In the genomic region with DNA sequence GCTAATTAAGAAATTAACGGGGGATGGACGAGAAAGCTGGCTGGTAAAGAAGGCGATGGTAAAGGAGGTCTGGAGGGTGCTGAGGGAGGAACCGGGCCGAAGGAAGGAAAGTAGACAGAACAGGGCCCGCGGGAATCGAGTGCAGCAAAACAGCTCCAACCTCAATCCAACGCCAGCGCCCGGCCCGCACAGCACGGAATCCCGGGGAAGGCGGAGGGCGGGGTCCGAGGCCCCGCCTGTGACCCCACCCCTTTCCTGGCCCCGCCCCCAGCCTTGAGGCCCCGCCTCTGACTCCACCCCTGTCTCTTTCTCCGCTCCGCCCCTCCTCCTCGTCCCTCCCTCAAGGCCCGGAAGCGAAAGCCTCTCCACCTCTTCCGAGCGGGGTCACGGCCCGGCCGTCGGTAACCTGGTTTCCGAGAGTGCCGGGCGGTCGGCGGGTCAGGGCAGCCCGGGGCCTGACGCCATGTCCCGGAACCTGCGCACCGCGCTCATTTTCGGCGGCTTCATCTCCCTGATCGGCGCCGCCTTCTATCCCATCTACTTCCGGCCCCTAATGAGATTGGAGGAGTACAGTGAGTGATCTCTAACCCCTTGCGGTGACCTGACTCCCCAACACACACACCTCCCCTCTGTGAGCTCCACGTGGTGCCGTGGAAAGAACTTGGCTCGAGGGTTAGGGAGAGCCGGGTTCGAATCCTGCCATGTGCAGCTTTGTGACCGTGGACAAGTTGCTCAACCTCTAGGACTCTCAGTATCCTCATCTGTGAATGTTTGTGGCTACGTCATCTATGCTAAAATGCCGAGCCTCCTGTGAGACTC, we compare ENCODE assay signal across 1 cellular context.
A peak's percentile ranks its signal among the peaks of the same experiment; 100 is the strongest.
TF ChIP-seq lines count a peak whose summit lies in the region.

A gene (plus strand): TSS at position 370 of the 819 bp plus-strand sequence. CDS start 94 bp downstream, at position 464.

TF ChIP-seq in HepG2, 621 proteins besides CTCF, POLR2A, EP300 and RAD21 (continued from another document and continues in another):
- TF ChIP-seq MAFF (IDR thresholded peaks at IDR 0.05; ENCODE audit: low read depth, low read length) (no peak), MBD4 (IDR thresholded peaks at IDR 0.05; ENCODE audit: borderline replicate concordance, low read length) (no peak), KMT2A (CRISPR knock-in tag; IDR thresholded peaks at IDR 0.05) (peak; percentile 34), MIER2 (CRISPR knock-in tag; IDR thresholded peaks at IDR 0.05) (no peak; the same call in 1 of the 2 replicates), SRSF1 (optimal IDR thresholded peaks at IDR 0.05; ENCODE audit: low read depth, low read length) (no peak), POLR2AphosphoS5 (IDR thresholded peaks at IDR 0.05; ENCODE audit: low read depth, low read length) (peak; percentile 80), ZNF235 (CRISPR knock-in tag; IDR thresholded peaks at IDR 0.05; ENCODE audit: borderline replicate concordance) (no peak), HOXA9 (CRISPR knock-in tag; IDR thresholded peaks at IDR 0.05; ENCODE audit: borderline replicate concordance) (no peak; the same call in 1 of the 2 replicates), CCAR2 (optimal IDR thresholded peaks at IDR 0.05; ENCODE audit: low read depth, low read length) (no peak), MAZ (IDR thresholded peaks at IDR 0.05; ENCODE audit: borderline replicate concordance, low read depth, low read length) (no peak), MAZ (CRISPR knock-in tag; IDR thresholded peaks at IDR 0.05; ENCODE audit: low read depth) (peak; percentile 77), ZBTB3 (CRISPR knock-in tag; IDR thresholded peaks at IDR 0.05; ENCODE audit: borderline replicate concordance, low read depth) (no peak), NR3C1 (CRISPR knock-in tag; IDR thresholded peaks at IDR 0.05) (no peak), ZFP37 (CRISPR knock-in tag; IDR thresholded peaks at IDR 0.05; ENCODE audit: borderline replicate concordance) (no peak), IKZF4 (CRISPR knock-in tag; IDR thresholded peaks at IDR 0.05; ENCODE audit: borderline replicate concordance, low read depth, not compliant biosample characterization) (no peak), MTA3 (CRISPR knock-in tag; IDR thresholded peaks at IDR 0.05) (no peak), CENPX (CRISPR knock-in tag; IDR thresholded peaks at IDR 0.05) (no peak), SMAD9 (CRISPR knock-in tag; IDR thresholded peaks at IDR 0.05) (0 out of 2 replicates have a peak, but pooled peaks have one; percentile 74), HMG20B (CRISPR knock-in tag; conservative IDR thresholded peaks at IDR 0.05) (no peak), MEIS1 (CRISPR knock-in tag; IDR thresholded peaks at IDR 0.05; ENCODE audit: borderline replicate concordance) (no peak; the same call in 1 of the 2 replicates), KDM3A (CRISPR knock-in tag; IDR thresholded peaks at IDR 0.05; ENCODE audit: low read depth) (0 out of 2 replicates have a peak, but pooled peaks have one; percentile 30), ZNF326 (CRISPR knock-in tag; IDR thresholded peaks at IDR 0.05; ENCODE audit: borderline replicate concordance) (no peak), ZFP90 (CRISPR knock-in tag; IDR thresholded peaks at IDR 0.05; ENCODE audit: borderline replicate concordance) (peak; percentile 88; the same call in 1 of the 2 replicates), NFKB2 (CRISPR knock-in tag; IDR thresholded peaks at IDR 0.05; ENCODE audit: borderline replicate concordance) (peak; percentile 70; the same call in 1 of the 2 replicates), ZSCAN21 (CRISPR knock-in tag; IDR thresholded peaks at IDR 0.05; ENCODE audit: borderline replicate concordance) (peak; percentile 23; the same call in 1 of the 2 replicates), IKZF1 (IDR thresholded peaks at IDR 0.05) (no peak), POGZ (CRISPR knock-in tag; IDR thresholded peaks at IDR 0.05) (peak; percentile 61), NFIC (IDR thresholded peaks at IDR 0.05; ENCODE audit: low read length) (no peak), ZNF260 (CRISPR knock-in tag; IDR thresholded peaks at IDR 0.05; ENCODE audit: borderline replicate concordance, low read depth) (no peak), HNF4A (CRISPR knock-in tag; IDR thresholded peaks at IDR 0.05) (peak; percentile 66), ZSCAN25 (CRISPR knock-in tag; IDR thresholded peaks at IDR 0.05) (peak; percentile 23; the same call in 1 of the 2 replicates), ISX (CRISPR knock-in tag; conservative IDR thresholded peaks at IDR 0.05) (no peak), ZFP62 (CRISPR knock-in tag; IDR thresholded peaks at IDR 0.05) (no peak), ZNF792 (CRISPR knock-in tag; IDR thresholded peaks at IDR 0.05) (peak; percentile 56), RFX3 (CRISPR knock-in tag; IDR thresholded peaks at IDR 0.05) (no peak), SPEN (CRISPR knock-in tag; IDR thresholded peaks at IDR 0.05; ENCODE audit: low read depth) (peak; percentile 81)
- TF ChIP-seq, protein P1, sequence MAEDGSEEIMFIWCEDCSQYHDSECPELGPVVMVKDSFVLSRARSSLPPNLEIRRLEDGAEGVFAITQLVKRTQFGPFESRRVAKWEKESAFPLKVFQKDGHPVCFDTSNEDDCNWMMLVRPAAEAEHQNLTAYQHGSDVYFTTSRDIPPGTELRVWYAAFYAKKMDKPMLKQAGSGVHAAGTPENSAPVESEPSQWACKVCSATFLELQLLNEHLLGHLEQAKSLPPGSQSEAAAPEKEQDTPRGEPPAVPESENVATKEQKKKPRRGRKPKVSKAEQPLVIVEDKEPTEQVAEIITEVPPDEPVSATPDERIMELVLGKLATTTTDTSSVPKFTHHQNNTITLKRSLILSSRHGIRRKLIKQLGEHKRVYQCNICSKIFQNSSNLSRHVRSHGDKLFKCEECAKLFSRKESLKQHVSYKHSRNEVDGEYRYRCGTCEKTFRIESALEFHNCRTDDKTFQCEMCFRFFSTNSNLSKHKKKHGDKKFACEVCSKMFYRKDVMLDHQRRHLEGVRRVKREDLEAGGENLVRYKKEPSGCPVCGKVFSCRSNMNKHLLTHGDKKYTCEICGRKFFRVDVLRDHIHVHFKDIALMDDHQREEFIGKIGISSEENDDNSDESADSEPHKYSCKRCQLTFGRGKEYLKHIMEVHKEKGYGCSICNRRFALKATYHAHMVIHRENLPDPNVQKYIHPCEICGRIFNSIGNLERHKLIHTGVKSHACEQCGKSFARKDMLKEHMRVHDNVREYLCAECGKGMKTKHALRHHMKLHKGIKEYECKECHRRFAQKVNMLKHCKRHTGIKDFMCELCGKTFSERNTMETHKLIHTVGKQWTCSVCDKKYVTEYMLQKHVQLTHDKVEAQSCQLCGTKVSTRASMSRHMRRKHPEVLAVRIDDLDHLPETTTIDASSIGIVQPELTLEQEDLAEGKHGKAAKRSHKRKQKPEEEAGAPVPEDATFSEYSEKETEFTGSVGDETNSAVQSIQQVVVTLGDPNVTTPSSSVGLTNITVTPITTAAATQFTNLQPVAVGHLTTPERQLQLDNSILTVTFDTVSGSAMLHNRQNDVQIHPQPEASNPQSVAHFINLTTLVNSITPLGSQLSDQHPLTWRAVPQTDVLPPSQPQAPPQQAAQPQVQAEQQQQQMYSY (CRISPR knock-in tag; IDR thresholded peaks at IDR 0.05) = peak; percentile 63; the same call in 1 of the 2 replicates
- TF ChIP-seq, protein P2, sequence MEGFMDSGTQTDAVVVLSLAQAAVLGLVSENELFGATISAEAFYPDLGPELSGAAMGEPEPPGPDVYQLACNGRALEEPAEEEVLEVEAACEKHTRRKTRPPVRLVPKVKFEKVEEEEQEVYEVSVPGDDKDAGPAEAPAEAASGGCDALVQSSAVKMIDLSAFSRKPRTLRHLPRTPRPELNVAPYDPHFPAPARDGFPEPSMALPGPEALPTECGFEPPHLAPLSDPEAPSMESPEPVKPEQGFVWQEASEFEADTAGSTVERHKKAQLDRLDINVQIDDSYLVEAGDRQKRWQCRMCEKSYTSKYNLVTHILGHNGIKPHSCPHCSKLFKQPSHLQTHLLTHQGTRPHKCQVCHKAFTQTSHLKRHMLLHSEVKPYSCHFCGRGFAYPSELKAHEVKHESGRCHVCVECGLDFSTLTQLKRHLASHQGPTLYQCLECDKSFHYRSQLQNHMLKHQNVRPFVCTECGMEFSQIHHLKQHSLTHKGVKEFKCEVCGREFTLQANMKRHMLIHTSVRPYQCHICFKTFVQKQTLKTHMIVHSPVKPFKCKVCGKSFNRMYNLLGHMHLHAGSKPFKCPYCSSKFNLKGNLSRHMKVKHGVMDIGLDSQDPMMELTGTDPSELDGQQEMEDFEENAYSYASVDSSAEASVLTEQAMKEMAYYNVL (CRISPR knock-in tag; IDR thresholded peaks at IDR 0.05; ENCODE audit: borderline replicate concordance) = peak; percentile 27; the same call in 1 of the 2 replicates
- TF ChIP-seq, protein P3, sequence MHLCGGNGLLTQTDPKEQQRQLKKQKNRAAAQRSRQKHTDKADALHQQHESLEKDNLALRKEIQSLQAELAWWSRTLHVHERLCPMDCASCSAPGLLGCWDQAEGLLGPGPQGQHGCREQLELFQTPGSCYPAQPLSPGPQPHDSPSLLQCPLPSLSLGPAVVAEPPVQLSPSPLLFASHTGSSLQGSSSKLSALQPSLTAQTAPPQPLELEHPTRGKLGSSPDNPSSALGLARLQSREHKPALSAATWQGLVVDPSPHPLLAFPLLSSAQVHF (CRISPR knock-in tag; IDR thresholded peaks at IDR 0.05) = no peak
- TF ChIP-seq, protein P4, sequence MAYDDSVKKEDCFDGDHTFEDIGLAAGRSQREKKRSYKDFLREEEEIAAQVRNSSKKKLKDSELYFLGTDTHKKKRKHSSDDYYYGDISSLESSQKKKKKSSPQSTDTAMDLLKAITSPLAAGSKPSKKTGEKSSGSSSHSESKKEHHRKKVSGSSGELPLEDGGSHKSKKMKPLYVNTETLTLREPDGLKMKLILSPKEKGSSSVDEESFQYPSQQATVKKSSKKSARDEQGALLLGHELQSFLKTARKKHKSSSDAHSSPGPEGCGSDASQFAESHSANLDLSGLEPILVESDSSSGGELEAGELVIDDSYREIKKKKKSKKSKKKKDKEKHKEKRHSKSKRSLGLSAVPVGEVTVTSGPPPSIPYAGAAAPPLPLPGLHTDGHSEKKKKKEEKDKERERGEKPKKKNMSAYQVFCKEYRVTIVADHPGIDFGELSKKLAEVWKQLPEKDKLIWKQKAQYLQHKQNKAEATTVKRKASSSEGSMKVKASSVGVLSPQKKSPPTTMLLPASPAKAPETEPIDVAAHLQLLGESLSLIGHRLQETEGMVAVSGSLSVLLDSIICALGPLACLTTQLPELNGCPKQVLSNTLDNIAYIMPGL (CRISPR knock-in tag; IDR thresholded peaks at IDR 0.05; ENCODE audit: borderline replicate concordance in 1 of 2, low read depth in 1 of 2) = peak; percentile 26 to 77; a peak in 2 of 4 replicates
- TF ChIP-seq, protein P5, sequence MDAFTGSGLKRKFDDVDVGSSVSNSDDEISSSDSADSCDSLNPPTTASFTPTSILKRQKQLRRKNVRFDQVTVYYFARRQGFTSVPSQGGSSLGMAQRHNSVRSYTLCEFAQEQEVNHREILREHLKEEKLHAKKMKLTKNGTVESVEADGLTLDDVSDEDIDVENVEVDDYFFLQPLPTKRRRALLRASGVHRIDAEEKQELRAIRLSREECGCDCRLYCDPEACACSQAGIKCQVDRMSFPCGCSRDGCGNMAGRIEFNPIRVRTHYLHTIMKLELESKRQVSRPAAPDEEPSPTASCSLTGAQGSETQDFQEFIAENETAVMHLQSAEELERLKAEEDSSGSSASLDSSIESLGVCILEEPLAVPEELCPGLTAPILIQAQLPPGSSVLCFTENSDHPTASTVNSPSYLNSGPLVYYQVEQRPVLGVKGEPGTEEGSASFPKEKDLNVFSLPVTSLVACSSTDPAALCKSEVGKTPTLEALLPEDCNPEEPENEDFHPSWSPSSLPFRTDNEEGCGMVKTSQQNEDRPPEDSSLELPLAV (CRISPR knock-in tag; conservative IDR thresholded peaks at IDR 0.05; ENCODE audit: low read depth) = no peak
- TF ChIP-seq, protein P6, sequence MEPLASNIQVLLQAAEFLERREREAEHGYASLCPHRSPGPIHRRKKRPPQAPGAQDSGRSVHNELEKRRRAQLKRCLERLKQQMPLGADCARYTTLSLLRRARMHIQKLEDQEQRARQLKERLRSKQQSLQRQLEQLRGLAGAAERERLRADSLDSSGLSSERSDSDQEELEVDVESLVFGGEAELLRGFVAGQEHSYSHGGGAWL (CRISPR knock-in tag; IDR thresholded peaks at IDR 0.05) = peak; percentile 71
- TF ChIP-seq, protein P7, sequence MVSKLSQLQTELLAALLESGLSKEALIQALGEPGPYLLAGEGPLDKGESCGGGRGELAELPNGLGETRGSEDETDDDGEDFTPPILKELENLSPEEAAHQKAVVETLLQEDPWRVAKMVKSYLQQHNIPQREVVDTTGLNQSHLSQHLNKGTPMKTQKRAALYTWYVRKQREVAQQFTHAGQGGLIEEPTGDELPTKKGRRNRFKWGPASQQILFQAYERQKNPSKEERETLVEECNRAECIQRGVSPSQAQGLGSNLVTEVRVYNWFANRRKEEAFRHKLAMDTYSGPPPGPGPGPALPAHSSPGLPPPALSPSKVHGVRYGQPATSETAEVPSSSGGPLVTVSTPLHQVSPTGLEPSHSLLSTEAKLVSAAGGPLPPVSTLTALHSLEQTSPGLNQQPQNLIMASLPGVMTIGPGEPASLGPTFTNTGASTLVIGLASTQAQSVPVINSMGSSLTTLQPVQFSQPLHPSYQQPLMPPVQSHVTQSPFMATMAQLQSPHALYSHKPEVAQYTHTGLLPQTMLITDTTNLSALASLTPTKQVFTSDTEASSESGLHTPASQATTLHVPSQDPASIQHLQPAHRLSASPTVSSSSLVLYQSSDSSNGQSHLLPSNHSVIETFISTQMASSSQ (IDR thresholded peaks at IDR 0.05; ENCODE audit: low read depth) = no peak
- TF ChIP-seq, protein P7 (CRISPR knock-in tag; IDR thresholded peaks at IDR 0.05; ENCODE audit: borderline replicate concordance) = no peak; the same call in 1 of the 2 replicates
- TF ChIP-seq, protein P8, sequence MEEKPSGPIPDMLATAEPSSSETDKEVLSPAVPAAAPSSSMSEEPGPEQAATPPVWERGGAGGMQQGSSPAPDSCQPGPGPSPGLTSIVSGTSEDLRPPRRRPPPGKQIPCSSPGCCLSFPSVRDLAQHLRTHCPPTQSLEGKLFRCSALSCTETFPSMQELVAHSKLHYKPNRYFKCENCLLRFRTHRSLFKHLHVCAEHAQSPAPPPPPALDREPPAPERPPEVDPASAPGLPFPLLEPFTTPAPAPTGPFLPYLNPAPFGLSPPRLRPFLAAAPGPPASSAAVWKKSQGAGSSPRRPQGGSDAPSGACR (CRISPR knock-in tag; IDR thresholded peaks at IDR 0.05) = peak; percentile 52; the same call in 1 of the 2 replicates
